Comparison of ENCODE assay signal across 24 cellular contexts in genomic region chr3:115617573-115617972, GRCh38. TPM values are rescaled to one million over a fixed set of nuclear protein-coding genes. Genes with fewer than 3 reads are reported as not detected.
"Had no signal": no experiment of that assay in that cellular context is flagged by ENCODE, and none has a peak within 500 bp of the region (broad histone marks: within the 10 kb centered on the region; RNA-seq: fewer than 3 reads in every experiment).

No MANE protein-coding gene starts in this region.

- H3K9me3 Mint-ChIP-seq: activated CD4-positive, alpha-beta memory T cell treated with anti-CD3 and anti-CD28 coated beads, Interleukin-2, amount 10 ng/mL, durations not matched to agents 7 days and 5 days; activated naive CD8-positive, alpha-beta T cell treated with anti-CD3 and anti-CD28 coated beads, Interleukin-2, amount 10 ng/mL, durations not matched to agents 7 days and 5 days; T-helper 1 cell treated with Interleukin-12 subunit alpha and Interleukin-12 subunit beta and Interleukin-4 antibody, amounts not matched to agents 30 μg/mL and 1 μg/mL, for 36 hours; T-helper 2 cell treated with Interferon-gamma antibody and Interleukin-4, amounts not matched to agents 5 μg/mL and 100 μg/mL, for 36 hours had no signal

- H3K36me3 Mint-ChIP-seq: activated naive CD8-positive, alpha-beta T cell treated with anti-CD3 and anti-CD28 coated beads, Interleukin-2, amount 10 ng/mL, durations not matched to agents 7 days and 5 days had no signal

- H3K4me3 Mint-ChIP-seq: activated CD4-positive, alpha-beta memory T cell treated with anti-CD3 and anti-CD28 coated beads, Interleukin-2, amount 10 ng/mL, durations not matched to agents 7 days and 5 days; activated naive CD8-positive, alpha-beta T cell treated with anti-CD3 and anti-CD28 coated beads, Interleukin-2, amount 10 ng/mL, durations not matched to agents 7 days and 5 days; T-helper 1 cell treated with Interleukin-12 subunit alpha and Interleukin-12 subunit beta and Interleukin-4 antibody, amounts not matched to agents 30 μg/mL and 1 μg/mL, for 36 hours; T-helper 2 cell treated with Interferon-gamma antibody and Interleukin-4, amounts not matched to agents 5 μg/mL and 100 μg/mL, for 36 hours; WTC11 had no signal

- ATAC-seq: body of pancreas, PC-3, WTC11 had no signal

- H3K27ac Mint-ChIP-seq: activated CD4-positive, alpha-beta memory T cell treated with anti-CD3 and anti-CD28 coated beads, Interleukin-2, amount 10 ng/mL, durations not matched to agents 7 days and 5 days; activated naive CD8-positive, alpha-beta T cell treated with anti-CD3 and anti-CD28 coated beads, Interleukin-2, amount 10 ng/mL, durations not matched to agents 7 days and 5 days; T-helper 1 cell treated with Interleukin-12 subunit alpha and Interleukin-12 subunit beta and Interleukin-4 antibody, amounts not matched to agents 30 μg/mL and 1 μg/mL, for 36 hours; T-helper 2 cell treated with Interferon-gamma antibody and Interleukin-4, amounts not matched to agents 5 μg/mL and 100 μg/mL, for 36 hours; WTC11 had no signal

- DNase-seq: activated CD4-positive, alpha-beta memory T cell treated with anti-CD3 and anti-CD28 coated beads, Interleukin-2, amount 10 ng/mL, durations not matched to agents 7 days and 5 days; activated CD4-positive, alpha-beta T cell treated with anti-CD3 and anti-CD28 coated beads for 4 hours; activated effector memory CD4-positive, alpha-beta T cell treated with anti-CD3 and anti-CD28 coated beads, Interleukin-2, amount 50 U/mL, for 16 hours; activated naive CD4-positive, alpha-beta T cell; activated naive CD8-positive, alpha-beta T cell treated with anti-CD3 and anti-CD28 coated beads, Interleukin-2, amount 10 ng/mL, durations not matched to agents 7 days and 5 days; adrenal gland; body of pancreas; MM.1S; MV-4-11; NCI-H1092; NCI-H1436 treated with DMSO at 0.1 percent for 48 hours; NCI-H1694 treated with DMSO at 0.1 percent for 48 hours; NCI-H2029; NCI-H345; NCI-H524 treated with DMSO at 0.1 percent for 48 hours; PC-3; Peyer's patch; RPMI8226; SHP77 treated with DMSO at 0.1 percent for 48 hours; SK-N-SH had no signal

RNA-seq across cellular contexts. Expression of gene GAP43, which starts 5.7 kb away (rescaled TPM):
- total RNA-seq: activated CD4-positive, alpha-beta memory T cell treated with anti-CD3 and anti-CD28 coated beads, Interleukin-2, amount 10 ng/mL, durations not matched to agents 7 days and 5 days; activated naive CD8-positive, alpha-beta T cell treated with anti-CD3 and anti-CD28 coated beads, Interleukin-2, amount 10 ng/mL, durations not matched to agents 7 days and 5 days; PC-3; SJSA1 had no signal
